ENCODE assay signal across 2 cellular contexts in the genomic region with DNA sequence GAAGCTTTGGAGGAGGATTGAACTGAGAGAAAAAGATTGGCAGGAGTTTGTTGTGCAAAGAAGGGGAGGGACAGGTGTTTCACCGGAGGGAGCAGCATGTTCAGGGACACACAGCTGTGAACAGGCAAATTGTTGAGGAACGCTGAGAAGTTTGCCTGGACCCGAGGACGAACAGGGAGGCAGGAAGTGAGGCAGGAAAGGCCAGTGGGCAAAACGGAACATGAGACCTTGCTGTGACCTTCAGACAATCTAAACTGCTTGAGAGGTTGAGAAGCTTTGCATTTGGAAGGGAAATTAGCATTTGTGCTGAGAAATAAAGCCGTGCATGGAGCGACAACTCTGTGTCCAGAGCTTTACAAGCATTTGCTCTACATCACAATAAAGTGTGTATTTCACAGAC.
A peak's percentile ranks its signal among the peaks of the same experiment; 100 is the strongest.
TF ChIP-seq lines count a peak whose summit lies in the region.

No MANE protein-coding gene starts in this region.

TF ChIP-seq in SK-N-SH treated with all-trans-retinoic acid at 6 μM for 48 hours, 23 proteins besides CTCF, POLR2A, EP300 and RAD21 (continued from another document):
- TF ChIP-seq ARNTL (CRISPR knock-in tag; IDR thresholded peaks at IDR 0.05; ENCODE audit: borderline replicate concordance, low read depth) (no peak), BACH2 (CRISPR knock-in tag; IDR thresholded peaks at IDR 0.05; ENCODE audit: borderline replicate concordance) (no peak)

TF ChIP-seq in HepG2, 621 proteins besides CTCF, POLR2A, EP300 and RAD21 (continued from another document):
- TF ChIP-seq, protein P1, sequence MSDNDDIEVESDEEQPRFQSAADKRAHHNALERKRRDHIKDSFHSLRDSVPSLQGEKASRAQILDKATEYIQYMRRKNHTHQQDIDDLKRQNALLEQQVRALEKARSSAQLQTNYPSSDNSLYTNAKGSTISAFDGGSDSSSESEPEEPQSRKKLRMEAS (IDR thresholded peaks at IDR 0.05), result 0 out of 2 replicates have a peak, but pooled peaks have one; percentile 35
- peak; percentile 17; the same call in 1 of the 2 replicates for TF ChIP-seq SALL1 (CRISPR knock-in tag; IDR thresholded peaks at IDR 0.05)
